19 cellular contexts compared by ENCODE assay signal in the genomic region with DNA sequence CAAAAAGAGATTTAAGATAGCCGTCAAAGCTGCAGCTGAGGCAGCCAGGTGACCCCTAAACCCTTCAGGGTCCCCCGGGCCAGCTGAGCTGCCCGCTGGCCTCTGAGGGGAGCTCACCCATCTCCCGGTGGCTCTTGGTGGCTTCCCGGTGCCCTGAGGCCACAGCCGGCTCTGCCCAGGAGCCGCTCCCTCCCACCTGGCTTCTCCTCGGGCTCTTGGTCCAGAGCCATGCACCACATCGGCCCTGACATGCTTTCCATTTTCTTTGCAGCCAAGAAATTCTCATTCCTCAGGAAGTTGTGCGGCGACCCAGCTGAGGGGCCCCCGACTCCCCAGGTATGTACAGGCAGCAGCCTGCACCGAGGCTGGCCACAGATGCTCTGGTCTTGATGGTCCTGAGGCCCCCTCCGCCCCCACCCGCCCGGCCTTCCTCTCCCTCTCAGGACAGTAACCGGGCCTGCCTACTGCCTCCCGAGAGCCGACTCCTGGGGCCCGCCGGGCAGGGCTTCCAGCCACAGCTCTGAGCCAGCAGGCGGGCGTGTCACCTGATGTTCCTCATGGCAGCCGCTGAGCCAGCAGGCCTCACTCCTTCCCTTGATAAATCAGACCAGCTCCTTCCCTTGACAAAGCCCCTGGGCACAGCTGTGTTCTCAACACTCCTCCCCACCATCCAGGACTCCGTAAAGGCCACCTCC. TPM values are rescaled to one million over a fixed set of nuclear protein-coding genes. Genes with fewer than 3 reads are reported as not detected.
DNase-seq lines count a peak whose midpoint lies in the region; ATAC-seq, FAIRE-seq and TF ChIP-seq lines count a peak whose summit lies in the region.
"Had no signal": no experiment of that assay in that cellular context is flagged by ENCODE, and none has a peak within 500 bp of the region (broad histone marks: within the 10 kb centered on the region; RNA-seq: fewer than 3 reads in every experiment).

No MANE protein-coding gene starts in this region.

- H3K9me3 ChIP-seq in breast epithelium (no peaks in the 10 kb centered on the region), K562 (replicated peaks; ENCODE audit: control insufficient read depth, insufficient read depth, low read depth, low read length) (no peaks in the 10 kb centered on the region), suprapubic skin (no peaks in the 10 kb centered on the region), smooth muscle cell (replicated peaks; ENCODE audit: low read depth) (no peaks in the 10 kb centered on the region)
- H3K9me3 ChIP-seq: A549, body of pancreas, ovary, upper lobe of right lung had no signal

- H3K4me1 Mint-ChIP-seq in MCF 10A (ENCODE audit: insufficient read depth, unreplicated experiment): peaks cover 6% of the 10 kb centered on the region

- H3K9ac ChIP-seq in K562 (ENCODE audit: insufficient read depth in 1 of 2, low read depth in 2 of 2, low read length in 2 of 2) (0 out of 4 replicates have a peak overlapping the region, but pooled peaks of 1 of the 2 experiments have one; percentile 26), smooth muscle cell (ENCODE audit: low read depth) (no peak overlapping the region)
- H3K9ac ChIP-seq: GM23248 had no signal

- TF ChIP-seq POLR2A in breast epithelium (IDR thresholded peaks at IDR 0.05) (no peak), K562 (conservative IDR thresholded peaks at IDR 0.05) (no peak), suprapubic skin (IDR thresholded peaks at IDR 0.05) (no peak)

- TF ChIP-seq EP300 in K562 (IDR thresholded peaks at IDR 0.05; ENCODE audit: low read length) (no peak), suprapubic skin (IDR thresholded peaks at IDR 0.05) (no peak)

- peak in 1 of 2 donors; percentile 46 for DNase-seq in breast epithelium (ENCODE audit: low spot score in 2 of 2)
- DNase-seq in MCF 10A (ENCODE audit: unreplicated experiment): no peak
- no peak for DNase-seq in K562 (ENCODE audit: extremely low read depth in 1 of 4, low spot score in 3 of 4)
- DNase-seq in hippocampal formation (lab: John Stamatoyannopoulos, UW): peak; percentile 9 to 25
- DNase-seq in suprapubic skin (ENCODE audit: low spot score in 2 of 2): no peak
- no peak for DNase-seq in smooth muscle cell (lab: John Stamatoyannopoulos, UW; ENCODE audit: unreplicated experiment)
- no peak for DNase-seq in omental fat pad (ENCODE audit: low spot score)
- DNase-seq: activated CD4-positive, alpha-beta T cell treated with anti-CD3 and anti-CD28 coated beads, Interleukin-2, amount 50 U/mL, for 1 hour; activated naive CD4-positive, alpha-beta T cell treated with anti-CD3 and anti-CD28 coated beads for 36 hours; body of pancreas; CD8-positive, alpha-beta memory T cell; GM23248; NCI-H146; ovary; upper lobe of right lung had no signal

- BruUV-seq in MCF 10A (replicated peaks; lab: Mats Ljungman, UMichigan) (no TSS peak), K562 (replicated peaks; lab: Mats Ljungman, UMichigan) (no TSS peak)

- H3K27ac Mint-ChIP-seq in MCF 10A (ENCODE audit: low read depth, unreplicated experiment): no peak overlapping the region
- H3K27ac Mint-ChIP-seq: activated naive CD4-positive, alpha-beta T cell treated with anti-CD3 and anti-CD28 coated beads for 36 hours; stimulated activated memory B cell treated with anti-CD40 and anti-IgM and Interleukin-4, amounts not matched to agents 10 μg/mL and 1 μg/mL and 100 μg/mL, for 72 hours had no signal

- H4K20me1 ChIP-seq in K562 (replicated peaks; ENCODE audit: control insufficient read depth, insufficient read depth, low read length) (peaks cover 2% of the 10 kb centered on the region; the same call in 1 of the 2 replicates), smooth muscle cell (ENCODE audit: low read depth) (peaks cover 51% of the 10 kb centered on the region)

- H3K27me3 ChIP-seq in breast epithelium (no peaks in the 10 kb centered on the region), K562 (ENCODE audit: control insufficient read depth in 2 of 2, insufficient read depth in 2 of 2, low read length in 2 of 2) (peaks cover 9 to 52% of the 10 kb centered on the region in 2 experiments), suprapubic skin (peaks cover 13% of the 10 kb centered on the region), smooth muscle cell (ENCODE audit: low read depth) (no peaks in the 10 kb centered on the region)
- H3K27me3 ChIP-seq: ovary had no signal

- H3K4me3 ChIP-seq in breast epithelium: peak overlapping the region in 2 of 3 donors; percentile 7 to 46
- H3K4me3 ChIP-seq in K562: no peak overlapping the region
- peak overlapping the region; percentile 22 for H3K4me3 ChIP-seq in suprapubic skin
- H3K4me3 ChIP-seq in smooth muscle cell: no peak overlapping the region
- H3K4me3 ChIP-seq: A549, body of pancreas, GM23248, ovary, upper lobe of right lung had no signal

- H3K4me3 Mint-ChIP-seq in MCF 10A (ENCODE audit: unreplicated experiment): no peak overlapping the region
- H3K4me3 Mint-ChIP-seq: activated naive CD4-positive, alpha-beta T cell treated with anti-CD3 and anti-CD28 coated beads for 36 hours; stimulated activated memory B cell treated with anti-CD40 and anti-IgM and Interleukin-4, amounts not matched to agents 10 μg/mL and 1 μg/mL and 100 μg/mL, for 72 hours had no signal

- WGBS in K562 (ENCODE audit: insufficient coverage, low coverage, missing lambda C conversion rate): 19% methylated on average over 14 of the region's 25 CpGs
- WGBS in suprapubic skin: 47% methylated on average over 16 of the region's 25 CpGs
- 90% methylated on average over 17 of the region's 25 CpGs for WGBS in smooth muscle cell (ENCODE audit: low lambda C conversion rate)

- intact Hi-C loops in breast epithelium (cut with DNase I; ENCODE audit: low total_unique reads): no loop called here
- intact Hi-C loops in MCF 10A (cut with micrococcal nuclease): no loop called here
- intact Hi-C loops in K562 (cut with micrococcal nuclease): no loop called here

- H3K9me3 Mint-ChIP-seq in MCF 10A (ENCODE audit: unreplicated experiment): peaks cover 9% of the 10 kb centered on the region
- H3K9me3 Mint-ChIP-seq: activated naive CD4-positive, alpha-beta T cell treated with anti-CD3 and anti-CD28 coated beads for 36 hours; CD8-positive, alpha-beta memory T cell had no signal

- H3K36me3 ChIP-seq in breast epithelium (no peaks in the 10 kb centered on the region), K562 (ENCODE audit: control insufficient read depth, insufficient read depth, low read length) (no peaks in the 10 kb centered on the region), suprapubic skin (no peaks in the 10 kb centered on the region), smooth muscle cell (ENCODE audit: low read depth) (no peaks in the 10 kb centered on the region)
- H3K36me3 ChIP-seq: ovary, upper lobe of right lung had no signal

- POLR2A ChIA-PET in MCF 10A (lab: Yijun Ruan, JAX) (interaction anchor here (0.6 kb wide), 2 partner anchors 128 to 330 kb away, joined by 3 to 4 read pairs; no protein-coding TSS in a partner anchor), K562 (lab: Yijun Ruan, JAX) (interaction anchor here (1.0 to 1.4 kb wide), 2 partner anchors 33 to 655 kb away, joined by 4 read pairs; no protein-coding TSS in a partner anchor)

- H3K4me1 ChIP-seq in breast epithelium: peaks cover 0 to 5% of the 10 kb centered on the region in 2 donors
- peaks cover 0 to 32% of the 10 kb centered on the region in 2 experiments; a peak in 3 of 5 replicates for H3K4me1 ChIP-seq in K562 (replicated peaks in 1 of 2; ENCODE audit: control insufficient read depth in 2 of 2, insufficient read depth in 2 of 2, low read length in 2 of 2)
- peaks cover 25% of the 10 kb centered on the region for H3K4me1 ChIP-seq in suprapubic skin
- H3K4me1 ChIP-seq in smooth muscle cell (ENCODE audit: low read depth): no peaks in the 10 kb centered on the region
- H3K4me1 ChIP-seq: A549, body of pancreas, upper lobe of right lung had no signal

- no peaks in the 10 kb centered on the region for H3K79me2 ChIP-seq in K562 (ENCODE audit: control insufficient read depth, insufficient read depth, low read length)
- no peaks in the 10 kb centered on the region for H3K79me2 ChIP-seq in smooth muscle cell (ENCODE audit: low read depth)

- TF ChIP-seq CTCF in breast epithelium (IDR thresholded peaks at IDR 0.05): no peak
- no peak for TF ChIP-seq CTCF in MCF 10A (IDR thresholded peaks at IDR 0.05; ENCODE audit: unreplicated experiment)
- TF ChIP-seq CTCF in K562 (IDR thresholded peaks at IDR 0.05 in 2 of 3, conservative IDR thresholded peaks at IDR 0.05 in 1 of 3; ENCODE audit: insufficient read depth in 2 of 3, low read depth in 1 of 3, low read length in 3 of 3): no peak
- TF ChIP-seq CTCF in suprapubic skin (IDR thresholded peaks at IDR 0.05): no peak
- TF ChIP-seq CTCF in smooth muscle cell (IDR thresholded peaks at IDR 0.05; ENCODE audit: borderline replicate concordance, insufficient read depth, poor library complexity, severe bottlenecking): no peak
- TF ChIP-seq CTCF in omental fat pad (IDR thresholded peaks at IDR 0.05): no peak

- ATAC-seq in K562 (no peak), HG03442 (IDR thresholded peaks at IDR 0.05; ENCODE audit: unreplicated experiment) (no peak), omental fat pad (ENCODE audit: low FRiP score) (no peak)
- ATAC-seq: body of pancreas; stimulated activated memory B cell treated with anti-CD40 and anti-IgM and Interleukin-4, amounts not matched to agents 10 μg/mL and 1 μg/mL and 100 μg/mL, for 72 hours; upper lobe of right lung had no signal

- H2AFZ ChIP-seq in K562 (ENCODE audit: low read depth, low read length) (no peak overlapping the region), smooth muscle cell (ENCODE audit: low read depth) (no peak overlapping the region)
- H2AFZ ChIP-seq: GM23248 had no signal

- no peak for FAIRE-seq in K562 (lab: Jason Lieb, UNC)
- FAIRE-seq: A549, TTC549 had no signal

- H3K4me2 ChIP-seq in K562 (ENCODE audit: insufficient read depth, low read length) (no peak overlapping the region), smooth muscle cell (no peak overlapping the region)
- H3K4me2 ChIP-seq: A549 had no signal

- no peaks in the 10 kb centered on the region for H3F3A ChIP-seq in smooth muscle cell (ENCODE audit: low read depth)

- in situ Hi-C loops in K562 (cut with MboI): no loop called here

- H3K27ac ChIP-seq in breast epithelium: peak overlapping the region; percentile 72 to 75
- H3K27ac ChIP-seq in K562 (ENCODE audit: extremely low read depth, low read depth, low read length): no peak overlapping the region
- peak overlapping the region; percentile 1 for H3K27ac ChIP-seq in suprapubic skin
- no peak overlapping the region for H3K27ac ChIP-seq in smooth muscle cell (ENCODE audit: low read depth)
- H3K27ac ChIP-seq: body of pancreas, GM23248, ovary, upper lobe of right lung had no signal

- TF ChIP-seq RAD21 in K562 (CRISPR knock-in tag; conservative IDR thresholded peaks at IDR 0.05 in 1 of 2, IDR thresholded peaks at IDR 0.05 in 1 of 2): no peak

- no peaks in the 10 kb centered on the region for H3K36me3 Mint-ChIP-seq in MCF 10A (ENCODE audit: insufficient read depth, unreplicated experiment)
- H3K36me3 Mint-ChIP-seq: CD8-positive, alpha-beta memory T cell; stimulated activated memory B cell treated with anti-CD40 and anti-IgM and Interleukin-4, amounts not matched to agents 10 μg/mL and 1 μg/mL and 100 μg/mL, for 72 hours had no signal

- no peaks in the 10 kb centered on the region for H3K9me1 ChIP-seq in K562 (ENCODE audit: control insufficient read depth, insufficient read depth, low read length)

- no peaks in the 10 kb centered on the region for H3K27me3 Mint-ChIP-seq in MCF 10A (ENCODE audit: insufficient read depth, unreplicated experiment)
- H3K27me3 Mint-ChIP-seq: CD8-positive, alpha-beta memory T cell had no signal

- CTCF ChIA-PET in MCF 10A (lab: Yijun Ruan, JAX) (interaction anchor here (0.6 to 0.8 kb wide), 3 partner anchors 12 to 331 kb away, joined by 3 read pairs; no protein-coding TSS in a partner anchor), K562 (lab: Yijun Ruan, JAX; ENCODE audit: low intra/inter-chr PET ratio) (no interaction called here)

RNA-seq across cellular contexts. Expression of a gene that starts 28.4 kb away (rescaled TPM):
- total RNA-seq in breast epithelium (1 to 10 TPM in 2 of 3 donors, under 1 TPM in 1; 0.32 to 2.9 (median 2.3) TPM), MCF 10A (2022) (5.0 and 6.2 TPM in 2 replicates), K562 (2014; rRNA removed) (4.5 and 8.7 TPM in 2 replicates), K562 (2014; rRNA removed; fragmentation: Illumina TruSeq; extraction: Trizol) (0.26 and 0.47 TPM in 2 replicates), K562 (2015; rRNA removed; fragmentation: Illumina TruSeq; extraction: Trizol) (3.2 and 4.5 TPM in 2 replicates), K562 (2021) (32.7 and 35.9 TPM in 2 replicates), suprapubic skin (1 to 10 TPM; 4.2 to 9.3 (median 5.1) TPM), smooth muscle cell (0.99 and 1.2 TPM in 2 replicates), omental fat pad (1 to 10 TPM in 2 of 4 donors, under 1 TPM in 2; 0.50 to 4.0 (median 1.3) TPM)
- total RNA-seq in K562 (2011; cell fraction: chromatin; rRNA removed; ENCODE audit: low replicate concordance): 14.4 and 38.8 TPM in 2 replicates
- total RNA-seq in K562 (2011; cell fraction: nucleolus; rRNA removed): 25.3 and 27.9 TPM in 2 replicates
- total RNA-seq in K562 (2011; cell fraction: nucleoplasm; rRNA removed): 16.8 and 18.9 TPM in 2 replicates
- polyA plus RNA-seq in K562 (2011; rRNA removed) (0.88 and 1.4 TPM in 2 replicates), K562 (2014; fragmentation: Illumina TruSeq; extraction: Trizol) (1.2 and 5.1 TPM in 2 replicates), K562 (2014; fragmentation: Nextera tagmentation; extraction: Ambion mirVana) (under 1 TPM; 0.03 to 0.11 TPM), K562 (2014; rRNA removed) (4.7 and 5.5 TPM in 2 replicates), smooth muscle cell (4.9 and 6.6 TPM in 2 replicates)
- 0.81 and 4.8 TPM in 2 replicates for polyA plus RNA-seq in K562 (2011; cell fraction: cytosol; rRNA removed)
- 3.4 and 13.6 TPM in 2 replicates for polyA plus RNA-seq in K562 (2011; cell fraction: nucleus; rRNA removed)
- polyA plus RNA-seq in K562 (2012): 7.9 and 12.2 TPM in 2 replicates
- polyA minus RNA-seq in K562 (2011; rRNA and poly(A)+ RNA removed): 0.30 and 1.1 TPM in 2 replicates
- polyA minus RNA-seq in K562 (2011; cell fraction: cytosol; rRNA and poly(A)+ RNA removed): 12.3 and 14.7 TPM in 2 replicates
- 7.7 and 10.1 TPM in 2 replicates for polyA minus RNA-seq in K562 (2011; cell fraction: nucleus; rRNA and poly(A)+ RNA removed)

RNA-seq across cellular contexts. Expression of a gene that starts 41.9 kb away (rescaled TPM):
- total RNA-seq in breast epithelium (1 to 10 TPM in 1 of 3 donors, under 1 TPM in 2; 0.80 to 1.5 (median 0.98) TPM), MCF 10A (2022) (not detected in 2 replicates), K562 (2014; rRNA removed) (under 0.01 TPM in 1 of 2 replicates, not detected in the other), K562 (2014; rRNA removed; fragmentation: Illumina TruSeq; extraction: Trizol) (not detected in 2 replicates), K562 (2015; rRNA removed; fragmentation: Illumina TruSeq; extraction: Trizol) (not detected in 2 replicates), K562 (2021) (0.02 and 0.04 TPM in 2 replicates), suprapubic skin (under 1 TPM; 0.24 to 0.55 (median 0.41) TPM), smooth muscle cell (5.3 and 6.2 TPM in 2 replicates), omental fat pad (10 to 100 TPM in 1 of 4 donors, 1 to 10 TPM in 1, under 1 TPM in 2; 0.74 to 10.9 (median 0.93) TPM)
- 0.04 and 0.09 TPM in 2 replicates for total RNA-seq in K562 (2011; cell fraction: chromatin; rRNA removed; ENCODE audit: low replicate concordance)
- 0.13 and 0.17 TPM in 2 replicates for total RNA-seq in K562 (2011; cell fraction: nucleolus; rRNA removed)
- under 0.01 and 0.08 TPM in 2 replicates for total RNA-seq in K562 (2011; cell fraction: nucleoplasm; rRNA removed)
- polyA plus RNA-seq in K562 (2011; rRNA removed) (not detected in 2 replicates), K562 (2014; fragmentation: Illumina TruSeq; extraction: Trizol) (0.01 TPM in 1 of 2 replicates, not detected in the other), K562 (2014; fragmentation: Nextera tagmentation; extraction: Ambion mirVana) (not detected), K562 (2014; rRNA removed) (0.01 TPM in 1 of 2 replicates, not detected in the other), smooth muscle cell (5.0 and 6.7 TPM in 2 replicates)
- under 0.01 and 0.01 TPM in 2 replicates for polyA plus RNA-seq in K562 (2011; cell fraction: cytosol; rRNA removed)
- polyA plus RNA-seq in K562 (2011; cell fraction: nucleus; rRNA removed): 0.01 and 0.03 TPM in 2 replicates
- 0.01 TPM in 2 replicates for polyA plus RNA-seq in K562 (2012)
- under 0.01 and 0.04 TPM in 2 replicates for polyA minus RNA-seq in K562 (2011; rRNA and poly(A)+ RNA removed)
- polyA minus RNA-seq in K562 (2011; cell fraction: cytosol; rRNA and poly(A)+ RNA removed): 0.09 and 0.10 TPM in 2 replicates
- polyA minus RNA-seq in K562 (2011; cell fraction: nucleus; rRNA and poly(A)+ RNA removed): under 0.01 and 0.11 TPM in 2 replicates

Comparison
In these comparisons a context has a peak if more than half of its experiments do, and no peak if none do; other contexts are left out.
1. DNase-seq: peak in hippocampal formation (2 of 2); none in MCF 10A (single experiment), K562 (0 of 4), suprapubic skin (0 of 2), smooth muscle cell (single experiment) and omental fat pad (single experiment).
2. H3K27ac ChIP-seq: peak in breast epithelium (2 of 2) and suprapubic skin (single experiment); none in K562 (single experiment) and smooth muscle cell (single experiment).
3. H3K4me3 ChIP-seq: peak in breast epithelium (2 of 3) and suprapubic skin (single experiment); none in K562 (single experiment) and smooth muscle cell (single experiment).